12 cellular contexts compared by ENCODE assay signal in the genomic region with DNA sequence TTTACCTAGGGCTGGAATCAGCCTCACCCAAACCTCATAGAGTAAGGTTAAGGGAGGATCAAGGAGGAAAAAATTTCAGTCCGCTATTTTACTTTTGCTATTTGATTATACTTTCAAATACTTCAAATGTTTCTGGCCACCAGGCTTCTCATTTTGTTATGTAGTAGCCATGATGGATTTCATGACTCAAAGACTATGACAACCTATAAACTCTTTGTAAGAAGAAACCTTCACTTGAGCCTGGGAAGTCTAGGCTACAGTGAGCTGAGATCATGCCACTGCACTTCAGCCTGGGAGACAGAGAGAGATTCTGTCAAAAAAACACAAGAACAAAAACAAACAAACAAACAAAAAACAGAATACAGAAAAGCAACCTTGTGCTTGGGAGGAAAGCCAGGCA.
A peak's percentile ranks its signal among the peaks of the same experiment; 100 is the strongest.
DNase-seq lines count a peak whose midpoint lies in the region; TF ChIP-seq lines count a peak whose summit lies in the region.
"Had no signal": no experiment of that assay in that cellular context is flagged by ENCODE, and none has a peak within 500 bp of the region (broad histone marks: within the 10 kb centered on the region; RNA-seq: fewer than 3 reads in every experiment).

No MANE protein-coding gene starts in this region.

- H3K27me3 ChIP-seq in AG04450 (ENCODE audit: control insufficient read depth, insufficient read depth, low read length), result no peaks in the 10 kb centered on the region
- no peaks in the 10 kb centered on the region for H3K27me3 ChIP-seq in vagina
- H3K27me3 ChIP-seq in BE2C, result no peaks in the 10 kb centered on the region
- H3K27me3 ChIP-seq in thyroid gland, result no peaks in the 10 kb centered on the region
- H3K27me3 ChIP-seq in SJCRH30, result no peaks in the 10 kb centered on the region

- H3K9me3 ChIP-seq in AG04450 (ENCODE audit: control insufficient read depth, insufficient read depth, low read length), result no peaks in the 10 kb centered on the region
- H3K9me3 ChIP-seq in vagina, result no peaks in the 10 kb centered on the region
- no peaks in the 10 kb centered on the region for H3K9me3 ChIP-seq in BE2C
- H3K9me3 ChIP-seq in thyroid gland, result no peaks in the 10 kb centered on the region
- H3K9me3 ChIP-seq in SJCRH30 (replicated peaks), result no peaks in the 10 kb centered on the region

- H3K9me3 Mint-ChIP-seq in HFFc6 (no peaks in the 10 kb centered on the region), nephron (peaks cover 18% of the 10 kb centered on the region)

- POLR2A ChIA-PET in AG04450 (lab: Yijun Ruan, JAX), result no interaction called here

- TF ChIP-seq CTCF in AG04450 (IDR thresholded peaks at IDR 0.05; ENCODE audit: low read depth, low read length) (no peak), HFFc6 (IDR thresholded peaks at IDR 0.05) (no peak), astrocyte of the spinal cord (IDR thresholded peaks at IDR 0.05; ENCODE audit: low read depth, low read length) (no peak), nephron (IDR thresholded peaks at IDR 0.05; ENCODE audit: unreplicated experiment in 3 of 3) (no peak), vagina (IDR thresholded peaks at IDR 0.05) (no peak), BE2C (IDR thresholded peaks at IDR 0.05; ENCODE audit: low read depth, low read length) (no peak), thyroid gland (IDR thresholded peaks at IDR 0.05) (no peak)

- H3K27me3 Mint-ChIP-seq in HFFc6 (ENCODE audit: insufficient read depth) (peaks cover 10% of the 10 kb centered on the region), nephron (ENCODE audit: low read depth) (peaks cover 8% of the 10 kb centered on the region)

- no peak for TF ChIP-seq POLR2A in vagina (IDR thresholded peaks at IDR 0.05)
- no peak for TF ChIP-seq POLR2A in thyroid gland (IDR thresholded peaks at IDR 0.05)

- H3K4me3 Mint-ChIP-seq in HFFc6, result no peak overlapping the region
- H3K4me3 Mint-ChIP-seq in nephron, result no peak overlapping the region

- in situ Hi-C loops in astrocyte of the spinal cord (cut with HindIII; ENCODE audit: low sequenced_read_pairs), result no loop called here

- H3K4me1 Mint-ChIP-seq in HFFc6 (ENCODE audit: low read depth) (peaks cover 16% of the 10 kb centered on the region), nephron (peaks cover 5% of the 10 kb centered on the region)

- H3K27ac ChIP-seq in AG04450 (ENCODE audit: low read depth, low read length), result peak overlapping the region; percentile 52
- no peak overlapping the region for H3K27ac ChIP-seq in vagina
- no peak overlapping the region for H3K27ac ChIP-seq in thyroid gland
- no peak overlapping the region for H3K27ac ChIP-seq in SJCRH30

- intact Hi-C loops in vagina (cut with DNase I) (no loop called here), thyroid gland (cut with DNase I) (no loop called here)

- WGBS in thyroid gland, 2 donors, result 92 to 97% methylated on average over 1 of the region's 1 CpG

- H3K4me1 ChIP-seq in vagina (no peaks in the 10 kb centered on the region), BE2C (no peaks in the 10 kb centered on the region), thyroid gland (no peaks in the 10 kb centered on the region), SJCRH30 (no peaks in the 10 kb centered on the region)

- H3K27ac Mint-ChIP-seq in HFFc6, result peak overlapping the region; percentile 62; the same call in 1 of the 2 replicates
- H3K27ac Mint-ChIP-seq in nephron, result peak overlapping the region; percentile 36 to 50 (median 41)

- H3K4me3 ChIP-seq in AG04450 (ENCODE audit: low read depth, low read length), result no peak overlapping the region
- H3K4me3 ChIP-seq in astrocyte of the spinal cord (ENCODE audit: low read depth, low read length), result no peak overlapping the region
- no peak overlapping the region for H3K4me3 ChIP-seq in vagina
- H3K4me3 ChIP-seq in BE2C (ENCODE audit: low read depth, low read length), result no peak overlapping the region
- H3K4me3 ChIP-seq in thyroid gland (replicated peaks in 1 of 3), result no peak overlapping the region
- H3K4me3 ChIP-seq in SJCRH30, result no peak overlapping the region

- DNase-seq in AG04450 (ENCODE audit: low read depth, low spot score) (peak; percentile 37), HFFc6 (peak; percentile 35), astrocyte of the spinal cord (ENCODE audit: low read depth, low spot score) (peak; percentile 39), vagina (ENCODE audit: extremely low spot score in 2 of 2) (no peak), BE2C (no peak), thyroid gland (no peak), SJCRH30 (no peak)
- DNase-seq: C1 segment of cervical spinal cord, GOT3, NCI-H1105, NCI-H2081 treated with DMSO at 0.1 percent for 48 hours had no signal

- H3K36me3 ChIP-seq in vagina (no peaks in the 10 kb centered on the region), BE2C (no peaks in the 10 kb centered on the region), thyroid gland (no peaks in the 10 kb centered on the region), SJCRH30 (no peaks in the 10 kb centered on the region)

- H3K36me3 Mint-ChIP-seq in HFFc6 (ENCODE audit: low read depth), result no peaks in the 10 kb centered on the region
- peaks cover 9% of the 10 kb centered on the region for H3K36me3 Mint-ChIP-seq in nephron (ENCODE audit: low read depth)

- CTCF ChIA-PET in AG04450 (lab: Charles Lee), result interaction anchor here (1.1 to 1.2 kb wide), 2 partner anchors 16 to 397 kb away, joined by 3 read pairs; no protein-coding TSS in a partner anchor

Comparison
In these comparisons a context has a peak if more than half of its experiments do, and no peak if none do; other contexts are left out.
1. DNase-seq: peak in AG04450 (single experiment), HFFc6 (single experiment) and astrocyte of the spinal cord (single experiment); none in vagina (0 of 2), BE2C (single experiment), thyroid gland (0 of 2) and SJCRH30 (0 of 2).